Comparison of ENCODE assay signal across 8 cellular contexts in the genomic region with DNA sequence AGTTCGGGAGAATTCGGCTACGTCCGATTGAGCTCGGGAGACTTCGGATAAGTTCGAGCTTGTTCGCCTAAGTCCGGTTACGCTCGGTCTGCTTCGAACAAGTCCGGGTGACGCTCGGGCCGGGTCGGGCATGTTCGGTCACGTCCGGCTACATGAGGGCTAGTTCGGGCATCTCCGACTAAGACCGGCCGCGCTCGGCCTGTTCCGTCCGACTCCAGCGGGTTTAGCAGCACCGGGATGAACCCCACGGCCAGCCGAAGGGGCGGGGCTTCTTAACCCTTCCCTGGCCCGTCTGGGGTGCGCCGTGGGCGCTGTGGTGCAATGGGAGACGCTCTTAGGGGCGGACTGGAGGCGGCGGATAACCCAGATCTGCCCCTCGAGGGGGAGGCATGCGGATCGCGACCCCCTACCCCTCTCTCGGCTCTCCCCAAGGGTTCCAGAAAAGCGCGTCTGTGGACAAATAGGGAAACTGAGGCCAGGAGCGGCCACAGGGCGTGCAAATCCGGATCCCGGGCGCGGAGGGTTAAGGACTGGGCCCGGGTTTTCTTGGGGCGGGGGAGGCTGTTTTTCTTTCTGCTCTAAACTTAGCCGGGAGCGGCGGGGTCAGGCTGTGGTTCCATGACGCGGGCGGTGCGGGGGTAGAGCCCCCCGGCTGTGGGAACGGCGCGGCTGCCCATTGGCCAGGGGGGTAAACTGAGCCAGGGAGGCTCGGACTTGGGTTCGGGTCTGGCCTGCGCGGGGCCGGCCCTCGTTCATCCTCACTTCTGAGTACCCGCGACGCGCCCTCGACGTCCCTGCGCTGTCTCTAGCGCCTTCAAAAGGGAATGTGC. TPM values are rescaled to one million over a fixed set of nuclear protein-coding genes. Genes with fewer than 3 reads are reported as not detected.
A peak's percentile ranks its signal among the peaks of the same experiment; 100 is the strongest.
DNase-seq lines count a peak whose midpoint lies in the region; ATAC-seq, FAIRE-seq and TF ChIP-seq lines count a peak whose summit lies in the region.

No MANE protein-coding gene starts in this region.

- CTCF ChIA-PET in HepG2 (lab: Yijun Ruan, JAX; ENCODE audit: low intra/inter-chr PET ratio, low total read pairs), result no interaction called here

- DNase-seq in AG20443 (ENCODE audit: low spot score) (peak; percentile 99), NCI-H526 treated with DMSO at 0.1 percent for 48 hours (lab: John Stamatoyannopoulos, UW) (peak; percentile 84), dorsolateral prefrontal cortex (peak; percentile 87 to 95 (median 90)), HepG2 (ENCODE audit: low spot score) (peak; percentile 95)
- peak; percentile 94 to 96 for DNase-seq in activated CD4-positive, alpha-beta T cell treated with anti-CD3 and anti-CD28 coated beads, Interleukin-2, amount 50 U/mL, for 48 hours
- DNase-seq in stimulated activated CD4-positive, alpha-beta T cell treated with anti-CD3 and anti-CD28 coated beads, Interleukin-2, amount 100 ng/mL, for 24 hours, result peak; percentile 90 to 96

- H3K4me1 ChIP-seq in HepG2 (ENCODE audit: insufficient read depth, low read length), result peaks cover 51% of the 10 kb centered on the region

- TF ChIP-seq POLR2A in HepG2 (IDR thresholded peaks at IDR 0.05; ENCODE audit: insufficient read depth in 1 of 2, low read depth in 2 of 2, low read length in 2 of 2), result 0 out of 4 replicates have a peak, but pooled peaks of 1 of the 2 experiments have one; percentile 15

- no peaks in the 10 kb centered on the region for H3K79me2 ChIP-seq in HepG2 (ENCODE audit: insufficient read depth, low read length)

- H3K4me3 ChIP-seq in dorsolateral prefrontal cortex (peak overlapping the region; percentile 39 to 71 (median 58)), HepG2 (replicated peaks in 1 of 3; ENCODE audit: insufficient read depth in 1 of 3, low read depth in 2 of 3, low read length in 3 of 3) (peak overlapping the region; percentile 54 to 80 (median 58))

- peak; percentile 99 for FAIRE-seq in HepG2 (lab: Jason Lieb, UNC)

- BruUV-seq in HepG2 (replicated peaks; lab: Mats Ljungman, UMichigan), result no TSS peak

- intact Hi-C loops in dorsolateral prefrontal cortex (cut with DNase I), result no loop called here
- intact Hi-C loops in HepG2 (cut with micrococcal nuclease; ENCODE audit: unreplicated experiment), result loop anchor here (1.0 kb wide), 1 partner anchor 20 kb away; the partner anchor contains the start of gene RAB3A

- ATAC-seq in GM19328 (IDR thresholded peaks at IDR 0.05; ENCODE audit: unreplicated experiment), result peak; percentile 88
- ATAC-seq in HG03457 (IDR thresholded peaks at IDR 0.05; ENCODE audit: unreplicated experiment), result peak; percentile 84
- ATAC-seq in HepG2, result peak; percentile 94

- no peak for TF ChIP-seq RAD21 in HepG2 (CRISPR knock-in tag; IDR thresholded peaks at IDR 0.05)

- peak overlapping the region; percentile 95 for H3K4me2 ChIP-seq in HepG2 (ENCODE audit: low read depth, low read length)

- 9% methylated on average over 22 of the region's 81 CpGs for WGBS in HepG2 (ENCODE audit: low lambda C conversion rate)

- H4K20me1 ChIP-seq in HepG2 (ENCODE audit: insufficient read depth, low read length), result no peaks in the 10 kb centered on the region

- POLR2A ChIA-PET in HepG2 (lab: Yijun Ruan, JAX), result interaction anchor here (0.6 to 1.8 kb wide), 19 partner anchors 8 to 430 kb away, joined by 3 to 16 read pairs (median 5); partner anchors contain the start of genes B3GNT3, GDF15, IQCN and JUND

- H3K27ac ChIP-seq in dorsolateral prefrontal cortex (peak overlapping the region in 43 of 59 donors; percentile 1 to 84 (median 60)), HepG2 (ENCODE audit: extremely low read length, insufficient read depth, low read length) (peak overlapping the region; percentile 65)

- peak overlapping the region; percentile 67 for H3K9ac ChIP-seq in HepG2 (ENCODE audit: insufficient read depth, low read depth, low read length)

- peaks cover 0 to 51% (median 17%) of the 10 kb centered on the region in 45 donors for H3K27me3 ChIP-seq in dorsolateral prefrontal cortex
- H3K27me3 ChIP-seq in HepG2 (ENCODE audit: control insufficient read depth in 1 of 2, insufficient read depth in 2 of 2, low read length in 2 of 2), result peaks cover 1 to 7% of the 10 kb centered on the region in 2 experiments; a peak in 2 of 5 replicates

- in situ Hi-C loops in HepG2 (cut with HindIII; ENCODE audit: extremely low pct_ligation_motif_present, low pct_unique_long_range_greater_than_20kb), result no loop called here

- H2AFZ ChIP-seq in HepG2 (ENCODE audit: low read length), result peak overlapping the region; percentile 85

- H3K9me3 ChIP-seq in HepG2 (ENCODE audit: low read length), result no peaks in the 10 kb centered on the region

- TF ChIP-seq EP300 in HepG2 (IDR thresholded peaks at IDR 0.05; ENCODE audit: low read depth in 2 of 2, low read length in 2 of 2) (no peak), HepG2 (CRISPR knock-in tag; IDR thresholded peaks at IDR 0.05; ENCODE audit: borderline replicate concordance) (no peak)

- peak in 10 of 56 donors; percentile 4 to 36 (median 15) for TF ChIP-seq CTCF in dorsolateral prefrontal cortex (IDR thresholded peaks at IDR 0.05 in 54 of 56, conservative IDR thresholded peaks at IDR 0.05 in 2 of 56; ENCODE audit: low read depth in 1 of 56, partially characterized antibody in 56 of 56)
- TF ChIP-seq CTCF in HepG2 (CRISPR knock-in tag; IDR thresholded peaks at IDR 0.05), result no peak

- no peaks in the 10 kb centered on the region for H3K36me3 ChIP-seq in HepG2 (replicated peaks in 1 of 2; ENCODE audit: control insufficient read depth in 1 of 2, insufficient read depth in 2 of 2, low read length in 2 of 2)

RNA-seq across cellular contexts. Expression of gene PDE4C, which starts 1.5 kb away (rescaled TPM):
- total RNA-seq in dorsolateral prefrontal cortex (10 to 100 TPM in 12 of 120 experiments, 1 to 10 TPM in 107, under 1 TPM in 1; 0.81 to 14.6 (median 4.8) TPM), HepG2 (2016; rRNA removed; fragmentation: Illumina TruSeq; extraction: Trizol) (0.90 and 1.4 TPM in 2 replicates)
- total RNA-seq in HepG2 (2016; cell fraction: cytosol; rRNA removed; fragmentation: Illumina TruSeq; extraction: Trizol; ENCODE audit: low read depth), result 0.30 and 0.44 TPM in 2 replicates
- 0.49 and 1.5 TPM in 2 replicates for total RNA-seq in HepG2 (2016; cell fraction: insoluble cytoplasmic fraction; rRNA removed; fragmentation: Illumina TruSeq; extraction: Trizol)
- 0.07 and 0.37 TPM in 2 replicates for total RNA-seq in HepG2 (2016; cell fraction: membrane; rRNA removed; fragmentation: Illumina TruSeq; extraction: Trizol)
- 1.7 and 2.4 TPM in 2 replicates for total RNA-seq in HepG2 (2016; cell fraction: nucleus; rRNA removed; fragmentation: Illumina TruSeq; extraction: Trizol)
- polyA plus RNA-seq in HepG2 (2011; rRNA removed), result 14.0 and 17.9 TPM in 2 replicates
- polyA plus RNA-seq in HepG2 (2011; cell fraction: cytosol; rRNA removed), result 3.4 and 4.6 TPM in 2 replicates
- polyA plus RNA-seq in HepG2 (2011; cell fraction: nucleus; rRNA removed), result 128 and 158 TPM in 2 replicates
- polyA plus RNA-seq in HepG2 (2012), result 2.2 and 3.2 TPM in 2 replicates
- not detected in 2 replicates for polyA plus RNA-seq in HepG2 (2016; cell fraction: cytosol; fragmentation: Illumina TruSeq; extraction: Trizol; ENCODE audit: low read depth)
- 0.33 and 0.37 TPM in 2 replicates for polyA plus RNA-seq in HepG2 (2016; cell fraction: insoluble cytoplasmic fraction; fragmentation: Illumina TruSeq; extraction: Trizol; ENCODE audit: low read depth)
- polyA plus RNA-seq in HepG2 (2016; cell fraction: membrane; fragmentation: Illumina TruSeq; extraction: Trizol; ENCODE audit: low read depth), result not detected in 2 replicates
- 10.9 and 11.5 TPM in 2 replicates for polyA plus RNA-seq in HepG2 (2016; cell fraction: nucleus; fragmentation: Illumina TruSeq; extraction: Trizol; ENCODE audit: insufficient read depth, low read depth)
- 0.56 and 12.3 TPM in 2 replicates for polyA minus RNA-seq in HepG2 (2011; rRNA and poly(A)+ RNA removed; ENCODE audit: low replicate concordance)
- polyA minus RNA-seq in HepG2 (2011; cell fraction: cytosol; rRNA and poly(A)+ RNA removed), result 1.5 and 3.1 TPM in 2 replicates
- polyA minus RNA-seq in HepG2 (2011; cell fraction: nucleus; rRNA and poly(A)+ RNA removed), result 30.4 and 31.1 TPM in 2 replicates

RNA-seq across cellular contexts. Expression of gene RAB3A, which starts 20.9 kb away (rescaled TPM):
- total RNA-seq in dorsolateral prefrontal cortex, result 100 to 1,000 TPM; 110 to 560 (median 402) TPM
- 0.53 and 0.58 TPM in 2 replicates for total RNA-seq in HepG2 (2016; rRNA removed; fragmentation: Illumina TruSeq; extraction: Trizol)
- 1.5 and 2.4 TPM in 2 replicates for total RNA-seq in HepG2 (2016; cell fraction: cytosol; rRNA removed; fragmentation: Illumina TruSeq; extraction: Trizol; ENCODE audit: low read depth)
- 0.61 and 1.2 TPM in 2 replicates for total RNA-seq in HepG2 (2016; cell fraction: insoluble cytoplasmic fraction; rRNA removed; fragmentation: Illumina TruSeq; extraction: Trizol)
- total RNA-seq in HepG2 (2016; cell fraction: membrane; rRNA removed; fragmentation: Illumina TruSeq; extraction: Trizol), result 1.4 and 1.8 TPM in 2 replicates
- 1.0 and 1.4 TPM in 2 replicates for total RNA-seq in HepG2 (2016; cell fraction: nucleus; rRNA removed; fragmentation: Illumina TruSeq; extraction: Trizol)
- polyA plus RNA-seq in HepG2 (2011; rRNA removed), result 0.95 and 0.98 TPM in 2 replicates
- polyA plus RNA-seq in HepG2 (2011; cell fraction: cytosol; rRNA removed), result 1.4 TPM in 2 replicates
- polyA plus RNA-seq in HepG2 (2011; cell fraction: nucleus; rRNA removed), result 2.7 and 3.2 TPM in 2 replicates
- 1.8 and 2.1 TPM in 2 replicates for polyA plus RNA-seq in HepG2 (2012)
- 0.90 and 0.94 TPM in 2 replicates for polyA plus RNA-seq in HepG2 (2016; cell fraction: cytosol; fragmentation: Illumina TruSeq; extraction: Trizol; ENCODE audit: low read depth)
- 1.1 and 2.1 TPM in 2 replicates for polyA plus RNA-seq in HepG2 (2016; cell fraction: insoluble cytoplasmic fraction; fragmentation: Illumina TruSeq; extraction: Trizol; ENCODE audit: low read depth)
- 1.1 TPM in 2 replicates for polyA plus RNA-seq in HepG2 (2016; cell fraction: membrane; fragmentation: Illumina TruSeq; extraction: Trizol; ENCODE audit: low read depth)
- polyA plus RNA-seq in HepG2 (2016; cell fraction: nucleus; fragmentation: Illumina TruSeq; extraction: Trizol; ENCODE audit: insufficient read depth, low read depth), result 2.0 and 3.3 TPM in 2 replicates
- 4.2 and 9.4 TPM in 2 replicates for polyA minus RNA-seq in HepG2 (2011; rRNA and poly(A)+ RNA removed; ENCODE audit: low replicate concordance)
- polyA minus RNA-seq in HepG2 (2011; cell fraction: cytosol; rRNA and poly(A)+ RNA removed), result 3.9 and 4.1 TPM in 2 replicates
- polyA minus RNA-seq in HepG2 (2011; cell fraction: nucleus; rRNA and poly(A)+ RNA removed), result 0.64 and 1.2 TPM in 2 replicates

RNA-seq across cellular contexts. Expression of gene MPV17L2, which starts 31.7 kb away (rescaled TPM):
- total RNA-seq in dorsolateral prefrontal cortex, result 10 to 100 TPM in 12 of 120 experiments, 1 to 10 TPM in 108; 3.8 to 12.2 (median 7.5) TPM
- 13.0 and 16.7 TPM in 2 replicates for total RNA-seq in HepG2 (2016; rRNA removed; fragmentation: Illumina TruSeq; extraction: Trizol)
- total RNA-seq in HepG2 (2016; cell fraction: cytosol; rRNA removed; fragmentation: Illumina TruSeq; extraction: Trizol; ENCODE audit: low read depth), result 5.8 and 6.2 TPM in 2 replicates
- 13.4 and 17.8 TPM in 2 replicates for total RNA-seq in HepG2 (2016; cell fraction: insoluble cytoplasmic fraction; rRNA removed; fragmentation: Illumina TruSeq; extraction: Trizol)
- total RNA-seq in HepG2 (2016; cell fraction: membrane; rRNA removed; fragmentation: Illumina TruSeq; extraction: Trizol), result 8.3 and 11.1 TPM in 2 replicates
- 9.2 and 11.2 TPM in 2 replicates for total RNA-seq in HepG2 (2016; cell fraction: nucleus; rRNA removed; fragmentation: Illumina TruSeq; extraction: Trizol)
- polyA plus RNA-seq in HepG2 (2011; rRNA removed), result 12.4 and 13.6 TPM in 2 replicates
- 8.7 and 13.2 TPM in 2 replicates for polyA plus RNA-seq in HepG2 (2011; cell fraction: cytosol; rRNA removed)
- 5.8 and 6.4 TPM in 2 replicates for polyA plus RNA-seq in HepG2 (2011; cell fraction: nucleus; rRNA removed)
- polyA plus RNA-seq in HepG2 (2012), result 6.0 and 9.4 TPM in 2 replicates
- 7.8 and 8.4 TPM in 2 replicates for polyA plus RNA-seq in HepG2 (2016; cell fraction: cytosol; fragmentation: Illumina TruSeq; extraction: Trizol; ENCODE audit: low read depth)
- 21.7 TPM in 2 replicates for polyA plus RNA-seq in HepG2 (2016; cell fraction: insoluble cytoplasmic fraction; fragmentation: Illumina TruSeq; extraction: Trizol; ENCODE audit: low read depth)
- polyA plus RNA-seq in HepG2 (2016; cell fraction: membrane; fragmentation: Illumina TruSeq; extraction: Trizol; ENCODE audit: low read depth), result 9.2 and 11.9 TPM in 2 replicates
- polyA plus RNA-seq in HepG2 (2016; cell fraction: nucleus; fragmentation: Illumina TruSeq; extraction: Trizol; ENCODE audit: insufficient read depth, low read depth), result 27.8 and 29.4 TPM in 2 replicates
- polyA minus RNA-seq in HepG2 (2011; rRNA and poly(A)+ RNA removed; ENCODE audit: low replicate concordance), result 22.3 and 69.9 TPM in 2 replicates
- 3.4 and 4.1 TPM in 2 replicates for polyA minus RNA-seq in HepG2 (2011; cell fraction: cytosol; rRNA and poly(A)+ RNA removed)
- polyA minus RNA-seq in HepG2 (2011; cell fraction: nucleus; rRNA and poly(A)+ RNA removed), result 2.5 and 3.7 TPM in 2 replicates

RNA-seq across cellular contexts. Expression of gene IQCN, which starts 49.5 kb away (rescaled TPM):
- total RNA-seq in dorsolateral prefrontal cortex, result 10 to 100 TPM in 1 of 120 experiments, 1 to 10 TPM in 119; 1.8 to 14.5 (median 4.1) TPM
- total RNA-seq in HepG2 (2016; rRNA removed; fragmentation: Illumina TruSeq; extraction: Trizol), result 0.04 and 0.07 TPM in 2 replicates
- total RNA-seq in HepG2 (2016; cell fraction: cytosol; rRNA removed; fragmentation: Illumina TruSeq; extraction: Trizol; ENCODE audit: low read depth), result not detected in 2 replicates
- 0.04 TPM in 1 of 2 replicates, not detected in the other for total RNA-seq in HepG2 (2016; cell fraction: insoluble cytoplasmic fraction; rRNA removed; fragmentation: Illumina TruSeq; extraction: Trizol)
- not detected in 2 replicates for total RNA-seq in HepG2 (2016; cell fraction: membrane; rRNA removed; fragmentation: Illumina TruSeq; extraction: Trizol)
- total RNA-seq in HepG2 (2016; cell fraction: nucleus; rRNA removed; fragmentation: Illumina TruSeq; extraction: Trizol), result 0.13 TPM in 1 of 2 replicates, not detected in the other
- 0.14 and 0.18 TPM in 2 replicates for polyA plus RNA-seq in HepG2 (2011; rRNA removed)
- polyA plus RNA-seq in HepG2 (2011; cell fraction: cytosol; rRNA removed), result 0.03 and 0.04 TPM in 2 replicates
- 1.3 and 1.5 TPM in 2 replicates for polyA plus RNA-seq in HepG2 (2011; cell fraction: nucleus; rRNA removed)
- polyA plus RNA-seq in HepG2 (2012), result 0.13 TPM in 2 replicates
- polyA plus RNA-seq in HepG2 (2016; cell fraction: cytosol; fragmentation: Illumina TruSeq; extraction: Trizol; ENCODE audit: low read depth), result not detected in 2 replicates
- polyA plus RNA-seq in HepG2 (2016; cell fraction: insoluble cytoplasmic fraction; fragmentation: Illumina TruSeq; extraction: Trizol; ENCODE audit: low read depth), result not detected in 2 replicates
- not detected in 2 replicates for polyA plus RNA-seq in HepG2 (2016; cell fraction: membrane; fragmentation: Illumina TruSeq; extraction: Trizol; ENCODE audit: low read depth)
- polyA plus RNA-seq in HepG2 (2016; cell fraction: nucleus; fragmentation: Illumina TruSeq; extraction: Trizol; ENCODE audit: insufficient read depth, low read depth), result 0.25 and 0.49 TPM in 2 replicates
- polyA minus RNA-seq in HepG2 (2011; rRNA and poly(A)+ RNA removed; ENCODE audit: low replicate concordance), result 0.26 and 0.91 TPM in 2 replicates
- polyA minus RNA-seq in HepG2 (2011; cell fraction: cytosol; rRNA and poly(A)+ RNA removed), result 0.53 TPM in 1 of 2 replicates, not detected in the other
- polyA minus RNA-seq in HepG2 (2011; cell fraction: nucleus; rRNA and poly(A)+ RNA removed), result 0.52 and 0.62 TPM in 2 replicates

RNA-seq across cellular contexts. Expression of gene IFI30, which starts 51.1 kb away (rescaled TPM):
- total RNA-seq in dorsolateral prefrontal cortex (10 to 100 TPM in 35 of 120 experiments, 1 to 10 TPM in 68, under 1 TPM in 9, not detected in 8; 0.30 to 75.4 (median 7.3) TPM), HepG2 (2016; rRNA removed; fragmentation: Illumina TruSeq; extraction: Trizol) (41.2 and 79.4 TPM in 2 replicates)
- 49.8 and 56.5 TPM in 2 replicates for total RNA-seq in HepG2 (2016; cell fraction: cytosol; rRNA removed; fragmentation: Illumina TruSeq; extraction: Trizol; ENCODE audit: low read depth)
- total RNA-seq in HepG2 (2016; cell fraction: insoluble cytoplasmic fraction; rRNA removed; fragmentation: Illumina TruSeq; extraction: Trizol), result 39.1 and 76.9 TPM in 2 replicates
- total RNA-seq in HepG2 (2016; cell fraction: membrane; rRNA removed; fragmentation: Illumina TruSeq; extraction: Trizol), result 32.9 and 35.3 TPM in 2 replicates
- 62.2 and 72.4 TPM in 2 replicates for total RNA-seq in HepG2 (2016; cell fraction: nucleus; rRNA removed; fragmentation: Illumina TruSeq; extraction: Trizol)
- polyA plus RNA-seq in HepG2 (2011; rRNA removed), result 24.7 and 25.0 TPM in 2 replicates
- 33.2 and 51.0 TPM in 2 replicates for polyA plus RNA-seq in HepG2 (2011; cell fraction: cytosol; rRNA removed)
- 13.2 and 16.2 TPM in 2 replicates for polyA plus RNA-seq in HepG2 (2011; cell fraction: nucleus; rRNA removed)
- 13.8 and 14.8 TPM in 2 replicates for polyA plus RNA-seq in HepG2 (2012)
- polyA plus RNA-seq in HepG2 (2016; cell fraction: cytosol; fragmentation: Illumina TruSeq; extraction: Trizol; ENCODE audit: low read depth), result 68.0 and 80.0 TPM in 2 replicates
- polyA plus RNA-seq in HepG2 (2016; cell fraction: insoluble cytoplasmic fraction; fragmentation: Illumina TruSeq; extraction: Trizol; ENCODE audit: low read depth), result 46.2 and 52.2 TPM in 2 replicates
- 28.9 and 31.1 TPM in 2 replicates for polyA plus RNA-seq in HepG2 (2016; cell fraction: membrane; fragmentation: Illumina TruSeq; extraction: Trizol; ENCODE audit: low read depth)
- polyA plus RNA-seq in HepG2 (2016; cell fraction: nucleus; fragmentation: Illumina TruSeq; extraction: Trizol; ENCODE audit: insufficient read depth, low read depth), result 133 TPM in 2 replicates
- 49.7 and 255 TPM in 2 replicates for polyA minus RNA-seq in HepG2 (2011; rRNA and poly(A)+ RNA removed; ENCODE audit: low replicate concordance)
- 11.2 and 23.9 TPM in 2 replicates for polyA minus RNA-seq in HepG2 (2011; cell fraction: cytosol; rRNA and poly(A)+ RNA removed)
- 3.7 and 4.4 TPM in 2 replicates for polyA minus RNA-seq in HepG2 (2011; cell fraction: nucleus; rRNA and poly(A)+ RNA removed)

Comparison
In these comparisons a context has a peak if more than half of its experiments do, and no peak if none do; other contexts are left out.
1. Peak in every context shown above with its lines: DNase-seq, ATAC-seq, H3K4me3 ChIP-seq and H3K27ac ChIP-seq.
2. RNA of gene RAB3A, which starts 20.9 kb away (total RNA-seq): 110 to 560 TPM in dorsolateral prefrontal cortex; 0.53 to 2.4 TPM in HepG2; every median in the first group is over 10 times any median in the second.